In genomic region chr4:184810720-184811119, GRCh38 we compare ENCODE assay signal across 19 cellular contexts. TPM values are rescaled to one million over a fixed set of nuclear protein-coding genes. Genes with fewer than 3 reads are reported as not detected.
A peak's percentile ranks its signal among the peaks of the same experiment; 100 is the strongest.
DNase-seq lines count a peak whose midpoint lies in the region; ATAC-seq and TF ChIP-seq lines count a peak whose summit lies in the region.
"Had no signal": no experiment of that assay in that cellular context is flagged by ENCODE, and none has a peak within 500 bp of the region (broad histone marks: within the 10 kb centered on the region; RNA-seq: fewer than 3 reads in every experiment).

No MANE protein-coding gene starts in this region.

- peak; percentile 34 to 56 (median 48) for ATAC-seq in right lobe of liver
- ATAC-seq: body of pancreas, pancreas had no signal

- H3K36me3 Mint-ChIP-seq in MCF 10A (ENCODE audit: insufficient read depth, unreplicated experiment), result peaks cover 31% of the 10 kb centered on the region
- H3K36me3 Mint-ChIP-seq in activated naive CD4-positive, alpha-beta T cell treated with anti-CD3 and anti-CD28 coated beads for 36 hours (ENCODE audit: low read depth), result no peaks in the 10 kb centered on the region

- peaks cover 40% of the 10 kb centered on the region for H3K79me2 ChIP-seq in mammary epithelial cell (ENCODE audit: insufficient read depth, low read length)

- no peak overlapping the region for H3K27ac Mint-ChIP-seq in MCF 10A (ENCODE audit: low read depth, unreplicated experiment)
- H3K27ac Mint-ChIP-seq in activated naive CD4-positive, alpha-beta T cell treated with anti-CD3 and anti-CD28 coated beads for 36 hours, result no peak overlapping the region
- H3K27ac Mint-ChIP-seq: activated naive CD8-positive, alpha-beta T cell treated with anti-CD3 and anti-CD28 coated beads, Interleukin-2, amount 10 ng/mL, durations not matched to agents 7 days and 5 days; activated T-helper 1 cell treated with anti-CD3 and anti-CD28 coated beads, Interleukin-12 subunit alpha, Interleukin-12 subunit beta, Interleukin-2, Interleukin-4 antibody, amounts not matched to agents 30 ng/mL and 10 ng/mL and 1 ng/mL, durations not matched to agents 14 hours and 24 hours and 36 hours; B cell; immature natural killer cell; memory B cell had no signal

- in situ Hi-C loops in mammary epithelial cell (cut with MboI; ENCODE audit: low sequenced_read_pairs in 2 of 2), result no loop called here

- 96% methylated on average over 10 of the region's 10 CpGs for WGBS in mammary epithelial cell (ENCODE audit: low coverage, missing lambda C conversion rate)
- 47% methylated on average over 9 of the region's 10 CpGs for WGBS in right lobe of liver (ENCODE audit: insufficient coverage, low coverage, low lambda C conversion rate, missing lambda C conversion rate)

- H3K4me1 Mint-ChIP-seq in MCF 10A (ENCODE audit: insufficient read depth, unreplicated experiment), result peaks cover 71% of the 10 kb centered on the region
- peaks cover 11% of the 10 kb centered on the region for H3K4me1 Mint-ChIP-seq in activated naive CD4-positive, alpha-beta T cell treated with anti-CD3 and anti-CD28 coated beads for 36 hours (ENCODE audit: low read depth)

- intact Hi-C loops in MCF 10A (cut with micrococcal nuclease) (loop anchor here (10.0 kb wide), 1 partner anchor 166 kb away; the partner anchor contains the start of genes CASP3 and PRIMPOL), mammary epithelial cell (cut with micrococcal nuclease) (no loop called here), dorsolateral prefrontal cortex (cut with DNase I) (loop anchor here in 1 of 2 donors (2.0 kb wide), 1 partner anchor 14 kb away; the partner anchor contains the start of gene ACSL1), right lobe of liver (cut with DNase I) (loop anchor here in 1 of 2 donors (10.0 kb wide), 1 partner anchor 74 kb away; no protein-coding TSS in a partner anchor)
- intact Hi-C loops in activated naive CD4-positive, alpha-beta T cell treated with anti-CD3 and anti-CD28 coated beads for 36 hours (cut with micrococcal nuclease), result no loop called here

- no peaks in the 10 kb centered on the region for H3K9me3 Mint-ChIP-seq in MCF 10A (ENCODE audit: unreplicated experiment)
- no peaks in the 10 kb centered on the region for H3K9me3 Mint-ChIP-seq in activated naive CD4-positive, alpha-beta T cell treated with anti-CD3 and anti-CD28 coated beads for 36 hours
- H3K9me3 Mint-ChIP-seq: activated naive CD8-positive, alpha-beta T cell treated with anti-CD3 and anti-CD28 coated beads, Interleukin-2, amount 10 ng/mL, durations not matched to agents 7 days and 5 days; activated T-helper 1 cell treated with anti-CD3 and anti-CD28 coated beads, Interleukin-12 subunit alpha, Interleukin-12 subunit beta, Interleukin-2, Interleukin-4 antibody, amounts not matched to agents 30 ng/mL and 10 ng/mL and 1 ng/mL, durations not matched to agents 14 hours and 24 hours and 36 hours; immature natural killer cell; memory B cell had no signal

- no peak overlapping the region for H3K9ac ChIP-seq in mammary epithelial cell (ENCODE audit: insufficient read depth, low read length)

- H3K4me3 Mint-ChIP-seq in MCF 10A (ENCODE audit: unreplicated experiment), result peak overlapping the region; percentile 3
- H3K4me3 Mint-ChIP-seq in activated naive CD4-positive, alpha-beta T cell treated with anti-CD3 and anti-CD28 coated beads for 36 hours, result no peak overlapping the region
- H3K4me3 Mint-ChIP-seq: activated naive CD8-positive, alpha-beta T cell treated with anti-CD3 and anti-CD28 coated beads, Interleukin-2, amount 10 ng/mL, durations not matched to agents 7 days and 5 days; activated T-helper 1 cell treated with anti-CD3 and anti-CD28 coated beads, Interleukin-12 subunit alpha, Interleukin-12 subunit beta, Interleukin-2, Interleukin-4 antibody, amounts not matched to agents 30 ng/mL and 10 ng/mL and 1 ng/mL, durations not matched to agents 14 hours and 24 hours and 36 hours; B cell; memory B cell had no signal

- CTCF ChIA-PET in MCF 10A (lab: Yijun Ruan, JAX), result interaction anchor here (0.5 to 1.9 kb wide), 5 partner anchors 9 to 1318 kb away, joined by 3 to 7 read pairs (median 4); no protein-coding TSS in a partner anchor
- CTCF ChIA-PET in mammary epithelial cell (lab: Charles Lee; ENCODE audit: low non-redundant PET), result no interaction called here
- CTCF ChIA-PET in activated naive CD4-positive, alpha-beta T cell treated with anti-CD3 and anti-CD28 coated beads for 36 hours (lab: Charles Lee), result no interaction called here

- H3K36me3 ChIP-seq in mammary epithelial cell (ENCODE audit: insufficient read depth, low read length) (no peaks in the 10 kb centered on the region), right lobe of liver (no peaks in the 10 kb centered on the region)
- H3K36me3 ChIP-seq: pancreas had no signal

- H3K9me3 ChIP-seq in mammary epithelial cell (replicated peaks; ENCODE audit: insufficient read depth, low read length), result no peaks in the 10 kb centered on the region
- no peaks in the 10 kb centered on the region for H3K9me3 ChIP-seq in right lobe of liver
- H3K9me3 ChIP-seq: body of pancreas, pancreas had no signal

- no peak overlapping the region for H3K4me2 ChIP-seq in mammary epithelial cell (ENCODE audit: insufficient read depth, low read depth, low read length)

- DNase-seq in MCF 10A (ENCODE audit: unreplicated experiment), result no peak
- no peak for DNase-seq in mammary epithelial cell
- no peak for DNase-seq in dorsolateral prefrontal cortex
- DNase-seq in right lobe of liver, result peak; percentile 66 to 82 (median 72)
- no peak for DNase-seq in substantia nigra (lab: John Stamatoyannopoulos, UW)
- DNase-seq in AG20443 (ENCODE audit: low spot score), result no peak
- DNase-seq in germinal center (ENCODE audit: low spot score), result no peak
- DNase-seq in activated naive CD4-positive, alpha-beta T cell treated with anti-CD3 and anti-CD28 coated beads for 36 hours, result no peak
- DNase-seq: activated CD4-positive, alpha-beta T cell treated with anti-CD3 and anti-CD28 coated beads for 1 hour; activated naive CD8-positive, alpha-beta T cell treated with anti-CD3 and anti-CD28 coated beads, Interleukin-2, amount 10 ng/mL, durations not matched to agents 7 days and 5 days; body of pancreas; immature natural killer cell; pancreas; SHP77; stimulated activated CD4-positive, alpha-beta T cell treated with anti-CD3 and anti-CD28 coated beads, Interleukin-4, amount 100 ng/mL, for 1 hour had no signal

- no peaks in the 10 kb centered on the region for H3K27me3 ChIP-seq in mammary epithelial cell (ENCODE audit: insufficient read depth, low read length)
- no peaks in the 10 kb centered on the region for H3K27me3 ChIP-seq in dorsolateral prefrontal cortex
- H3K27me3 ChIP-seq in right lobe of liver, result no peaks in the 10 kb centered on the region
- H3K27me3 ChIP-seq: body of pancreas, pancreas had no signal

- dilution Hi-C loops in mammary epithelial cell (cut with HindIII; ENCODE audit: low sequenced_read_pairs), result no loop called here

- POLR2A ChIA-PET in MCF 10A (lab: Yijun Ruan, JAX), result no interaction called here

- peak; percentile 40 for TF ChIP-seq POLR2A in right lobe of liver (IDR thresholded peaks at IDR 0.05)

- H3K4me1 ChIP-seq in mammary epithelial cell (ENCODE audit: insufficient read depth, low read length), result peaks cover 57% of the 10 kb centered on the region
- peaks cover 0 to 78% (median 32%) of the 10 kb centered on the region in 4 donors for H3K4me1 ChIP-seq in right lobe of liver

- BruUV-seq in MCF 10A (replicated peaks; lab: Mats Ljungman, UMichigan) (no TSS peak), mammary epithelial cell (replicated peaks; lab: Mats Ljungman, UMichigan) (no TSS peak)

- no peak overlapping the region for H3K4me3 ChIP-seq in mammary epithelial cell (replicated peaks in 1 of 3; ENCODE audit: insufficient read depth in 1 of 3, low read depth in 2 of 3, low read length in 3 of 3)
- H3K4me3 ChIP-seq in dorsolateral prefrontal cortex, result no peak overlapping the region
- peak overlapping the region in 1 of 3 donors; percentile 0 for H3K4me3 ChIP-seq in right lobe of liver
- H3K4me3 ChIP-seq: body of pancreas, pancreas, skin epidermis had no signal

- H3K27ac ChIP-seq in mammary epithelial cell (ENCODE audit: insufficient read depth, low read depth, low read length), result no peak overlapping the region
- H3K27ac ChIP-seq in dorsolateral prefrontal cortex, result peak overlapping the region in 52 of 59 donors; percentile 8 to 97 (median 90)
- peak overlapping the region; percentile 89 to 98 (median 90) for H3K27ac ChIP-seq in right lobe of liver
- peak overlapping the region; percentile 47 for H3K27ac ChIP-seq in substantia nigra (ENCODE audit: low read depth, low read length, poor library complexity, severe bottlenecking)
- H3K27ac ChIP-seq: body of pancreas, pancreas had no signal

- no peak for TF ChIP-seq CTCF in MCF 10A (IDR thresholded peaks at IDR 0.05; ENCODE audit: unreplicated experiment)
- no peak for TF ChIP-seq CTCF in mammary epithelial cell (conservative IDR thresholded peaks at IDR 0.05 in 1 of 2, IDR thresholded peaks at IDR 0.05 in 1 of 2; ENCODE audit: extremely low read depth in 1 of 2, insufficient read depth in 1 of 2, low read depth in 1 of 2, low read length in 2 of 2)
- no peak for TF ChIP-seq CTCF in dorsolateral prefrontal cortex (IDR thresholded peaks at IDR 0.05 in 54 of 56, conservative IDR thresholded peaks at IDR 0.05 in 2 of 56; ENCODE audit: low read depth in 1 of 56, partially characterized antibody in 56 of 56)
- TF ChIP-seq CTCF in right lobe of liver (IDR thresholded peaks at IDR 0.05), result no peak

- H4K20me1 ChIP-seq in mammary epithelial cell (ENCODE audit: insufficient read depth, low read length), result no peaks in the 10 kb centered on the region

- no peak overlapping the region for H2AFZ ChIP-seq in mammary epithelial cell (ENCODE audit: low read depth, low read length)

- H3K27me3 Mint-ChIP-seq in MCF 10A (ENCODE audit: insufficient read depth, unreplicated experiment), result no peaks in the 10 kb centered on the region
- no peaks in the 10 kb centered on the region for H3K27me3 Mint-ChIP-seq in activated naive CD4-positive, alpha-beta T cell treated with anti-CD3 and anti-CD28 coated beads for 36 hours (ENCODE audit: low read depth)
- H3K27me3 Mint-ChIP-seq: activated naive CD8-positive, alpha-beta T cell treated with anti-CD3 and anti-CD28 coated beads, Interleukin-2, amount 10 ng/mL, durations not matched to agents 7 days and 5 days; B cell; memory B cell had no signal

RNA-seq across cellular contexts. Expression of gene ACSL1, which starts 15.0 kb away (rescaled TPM):
- total RNA-seq in MCF 10A (2022) (99.5 and 105 TPM in 2 replicates), mammary epithelial cell (100 to 1,000 TPM in 1 of 2 donors, 10 to 100 TPM in 1; 28.9 to 126 TPM), dorsolateral prefrontal cortex (100 to 1,000 TPM in 4 of 120 experiments, 10 to 100 TPM in 116; 24.4 to 144 (median 53.4) TPM), right lobe of liver (1,000 to 10,000 TPM in 1 of 6 experiments, 100 to 1,000 TPM in 5; 544 to 1,154 (median 743) TPM)
- polyA plus RNA-seq in mammary epithelial cell, result 27.6 TPM
- polyA minus RNA-seq in mammary epithelial cell, result 45.5 TPM
- total RNA-seq in activated naive CD4-positive, alpha-beta T cell treated with anti-CD3 and anti-CD28 coated beads for 36 hours, result 10 to 100 TPM; 29.8 to 31.9 TPM

Comparison
In these comparisons a context has a peak if more than half of its experiments do, and no peak if none do; other contexts are left out.
1. DNase-seq: peak in right lobe of liver (3 of 3); none in MCF 10A (single experiment), mammary epithelial cell (single experiment), dorsolateral prefrontal cortex (0 of 10), substantia nigra (0 of 49), AG20443 (single experiment), germinal center (single experiment) and activated naive CD4-positive, alpha-beta T cell treated with anti-CD3 and anti-CD28 coated beads for 36 hours (single experiment).